Comparison of ENCODE assay signal across 9 cellular contexts in the genomic region with DNA sequence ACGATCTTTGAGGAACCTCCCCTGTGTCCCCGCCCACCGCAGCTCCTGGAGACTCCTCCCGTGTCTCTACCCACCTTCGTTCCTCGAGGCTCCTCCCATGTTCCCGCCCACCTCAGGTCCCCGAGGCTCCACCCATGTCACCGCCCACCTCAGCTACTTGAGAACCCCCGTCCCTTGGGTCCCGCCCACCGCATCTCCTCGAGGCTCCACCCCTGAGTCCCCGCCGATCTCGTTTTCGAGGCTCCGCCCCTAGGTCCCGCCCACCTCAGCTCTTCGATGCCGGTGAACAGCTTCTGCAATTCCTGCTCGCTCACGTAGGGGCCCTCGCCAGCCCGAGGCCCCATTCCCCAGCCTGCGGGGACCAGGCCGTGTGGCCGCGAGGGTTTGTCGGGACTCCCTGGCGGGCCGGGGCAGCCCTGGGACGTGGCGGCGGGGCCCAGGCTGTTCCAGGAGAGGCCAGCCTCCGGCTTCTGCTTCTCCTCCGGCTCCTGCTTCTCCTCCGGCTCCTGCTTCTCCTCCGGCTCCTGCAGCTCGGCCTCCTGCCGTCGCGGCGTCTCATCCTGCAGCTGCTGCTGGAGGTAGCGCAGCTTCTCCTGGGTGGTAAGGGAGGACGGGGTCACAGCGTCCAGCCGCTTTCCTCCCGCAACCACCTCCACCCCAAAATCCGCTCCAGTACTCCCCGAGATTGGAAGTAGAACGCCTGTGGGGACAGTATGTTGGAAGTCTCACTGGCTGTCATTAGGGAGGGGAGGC. TPM values are rescaled to one million over a fixed set of nuclear protein-coding genes. Genes with fewer than 3 reads are reported as not detected.
DNase-seq lines count a peak whose midpoint lies in the region; ATAC-seq, FAIRE-seq and TF ChIP-seq lines count a peak whose summit lies in the region.
"Had no signal": no experiment of that assay in that cellular context is flagged by ENCODE, and none has a peak within 500 bp of the region (broad histone marks: within the 10 kb centered on the region; RNA-seq: fewer than 3 reads in every experiment).

No MANE protein-coding gene starts in this region.

- CTCF ChIA-PET in activated CD4-positive, alpha-beta T cell treated with anti-CD3 and anti-CD28 coated beads for 36 hours (lab: Charles Lee): interaction anchor here (1.2 kb wide), 1 partner anchor 30 kb away, joined by 5 read pairs; no protein-coding TSS in a partner anchor

- H3K27ac ChIP-seq in endodermal cell (ENCODE audit: low read depth, low read length): no peak overlapping the region
- no peak overlapping the region for H3K27ac ChIP-seq in pancreas
- H3K27ac ChIP-seq: thyroid gland had no signal

- FAIRE-seq in pancreas (lab: Jason Lieb, UNC): no peak

- no peak overlapping the region for H3K27ac Mint-ChIP-seq in activated CD4-positive, alpha-beta T cell treated with anti-CD3 and anti-CD28 coated beads for 36 hours
- H3K27ac Mint-ChIP-seq in endodermal cell: no peak overlapping the region

- DNase-seq in HT-29 (ENCODE audit: low spot score) (peak; percentile 29), endodermal cell (peak; percentile 96), pancreas (peak in 4 of 6 donors; percentile 38 to 60 (median 44)), NCI-H1417 treated with DMSO at 0.1 percent for 48 hours (lab: John Stamatoyannopoulos, UW) (no peak)
- peak; percentile 82 for DNase-seq in activated CD4-positive, alpha-beta T cell treated with anti-CD3 and anti-CD28 coated beads for 36 hours

- no peaks in the 10 kb centered on the region for H3K36me3 ChIP-seq in endodermal cell (ENCODE audit: control insufficient read depth, insufficient read depth, low read length)
- no peaks in the 10 kb centered on the region for H3K36me3 ChIP-seq in pancreas
- H3K36me3 ChIP-seq: thyroid gland had no signal

- no peaks in the 10 kb centered on the region for H3K36me3 Mint-ChIP-seq in activated CD4-positive, alpha-beta T cell treated with anti-CD3 and anti-CD28 coated beads for 36 hours (ENCODE audit: low read depth)
- no peaks in the 10 kb centered on the region for H3K36me3 Mint-ChIP-seq in endodermal cell (ENCODE audit: low read depth)

- H3K4me1 ChIP-seq in endodermal cell (ENCODE audit: control insufficient read depth, insufficient read depth, low read length) (no peaks in the 10 kb centered on the region), pancreas (no peaks in the 10 kb centered on the region)

- no peak overlapping the region for H3K4me3 ChIP-seq in endodermal cell (ENCODE audit: low read length)
- H3K4me3 ChIP-seq in pancreas: no peak overlapping the region
- H3K4me3 ChIP-seq: thyroid gland had no signal

- intact Hi-C loops in activated CD4-positive, alpha-beta T cell treated with anti-CD3 and anti-CD28 coated beads for 36 hours (cut with DNase I, micrococcal nuclease): no loop called here
- intact Hi-C loops in pancreas (cut with DNase I): no loop called here

- H3K9ac ChIP-seq in endodermal cell (ENCODE audit: extremely low read depth, low read length, poor library complexity, severe bottlenecking): no peak overlapping the region

- H3K9me3 ChIP-seq in endodermal cell (ENCODE audit: control insufficient read depth, low read length) (no peaks in the 10 kb centered on the region), pancreas (no peaks in the 10 kb centered on the region)
- H3K9me3 ChIP-seq: thyroid gland had no signal

- 84 to 85% methylated on average over 34 to 52 of the region's 52 CpGs for WGBS in endodermal cell (ENCODE audit: insufficient coverage in 1 of 2, insufficient read length in 1 of 2), 2 experiments
- WGBS in pancreas, 2 donors: 48 to 51% methylated on average over 50 to 52 of the region's 52 CpGs

- POLR2A ChIA-PET in activated CD4-positive, alpha-beta T cell treated with anti-CD3 and anti-CD28 coated beads for 36 hours (lab: Charles Lee): no interaction called here

- no peaks in the 10 kb centered on the region for H3K4me1 Mint-ChIP-seq in activated CD4-positive, alpha-beta T cell treated with anti-CD3 and anti-CD28 coated beads for 36 hours
- no peaks in the 10 kb centered on the region for H3K4me1 Mint-ChIP-seq in endodermal cell

- H3K4me3 Mint-ChIP-seq in activated CD4-positive, alpha-beta T cell treated with anti-CD3 and anti-CD28 coated beads for 36 hours: no peak overlapping the region
- H3K4me3 Mint-ChIP-seq in endodermal cell: no peak overlapping the region

- TF ChIP-seq CTCF in endodermal cell (conservative IDR thresholded peaks at IDR 0.05): no peak
- no peak for TF ChIP-seq CTCF in pancreas (IDR thresholded peaks at IDR 0.05)

- peaks cover 2% of the 10 kb centered on the region for H3K27me3 Mint-ChIP-seq in activated CD4-positive, alpha-beta T cell treated with anti-CD3 and anti-CD28 coated beads for 36 hours
- H3K27me3 Mint-ChIP-seq in endodermal cell (ENCODE audit: insufficient read depth): peaks cover 16% of the 10 kb centered on the region

- H3K9me3 Mint-ChIP-seq in activated CD4-positive, alpha-beta T cell treated with anti-CD3 and anti-CD28 coated beads for 36 hours (ENCODE audit: low read depth): no peaks in the 10 kb centered on the region
- H3K9me3 Mint-ChIP-seq in endodermal cell: peaks cover 15% of the 10 kb centered on the region

- H3K27me3 ChIP-seq in endodermal cell (ENCODE audit: control insufficient read depth, insufficient read depth, low read length, poor library complexity, severe bottlenecking) (no peaks in the 10 kb centered on the region), pancreas (no peaks in the 10 kb centered on the region)
- H3K27me3 ChIP-seq: thyroid gland had no signal

- peak; percentile 82 for ATAC-seq in activated CD4-positive, alpha-beta T cell treated with anti-CD3 and anti-CD28 coated beads for 36 hours
- ATAC-seq in pancreas (peak in 2 of 4 donors; percentile 45 to 76), GM21526 (IDR thresholded peaks at IDR 0.05; ENCODE audit: low FRiP score, unreplicated experiment) (no peak), GM19324 (IDR thresholded peaks at IDR 0.05; ENCODE audit: low FRiP score, unreplicated experiment) (no peak), HG02973 (IDR thresholded peaks at IDR 0.05; ENCODE audit: unreplicated experiment) (no peak)

RNA-seq across cellular contexts. Expression of a gene that starts 16.7 kb away (rescaled TPM):
- total RNA-seq in HT-29 (2014; rRNA removed; shearing (Covaris generic)): not detected in 2 replicates
- total RNA-seq in activated CD4-positive, alpha-beta T cell treated with anti-CD3 and anti-CD28 coated beads for 36 hours: 1 to 10 TPM; 1.9 to 2.1 TPM
- total RNA-seq in endodermal cell (under 1 TPM in 1 of 2 donors, not detected in 1; 0.31 TPM), pancreas (under 1 TPM in 3 of 6 donors, not detected in 3; 0.08 to 0.34 (median 0.09) TPM)
- not detected for polyA plus RNA-seq in endodermal cell (2013, experiment 1 of 2)
- not detected for polyA plus RNA-seq in endodermal cell (2013, experiment 2 of 2)
- under 1 TPM; 0.35 to 0.76 TPM for polyA plus RNA-seq in pancreas

RNA-seq across cellular contexts. Expression of a gene that starts 20.4 kb away (rescaled TPM):
- total RNA-seq in HT-29 (2014; rRNA removed; shearing (Covaris generic)): 122 and 131 TPM in 2 replicates
- 100 to 1,000 TPM in 1 of 2 experiments, 10 to 100 TPM in 1; 79.4 to 102 TPM for total RNA-seq in activated CD4-positive, alpha-beta T cell treated with anti-CD3 and anti-CD28 coated beads for 36 hours
- total RNA-seq in endodermal cell: 100 to 1,000 TPM; 100 to 110 TPM
- polyA plus RNA-seq in endodermal cell (2013, experiment 1 of 2): 80.4 TPM
- polyA plus RNA-seq in endodermal cell (2013, experiment 2 of 2): 71.7 TPM
- 10 to 100 TPM; 29.3 to 42.8 (median 34.2) TPM for total RNA-seq in pancreas
- 10 to 100 TPM; 27.1 to 29.0 TPM for polyA plus RNA-seq in pancreas

RNA-seq across cellular contexts. Expression of a gene that starts 55.5 kb away (rescaled TPM):
- total RNA-seq in HT-29 (2014; rRNA removed; shearing (Covaris generic)): 0.47 and 1.4 TPM in 2 replicates
- 1 to 10 TPM; 1.1 to 1.6 TPM for total RNA-seq in activated CD4-positive, alpha-beta T cell treated with anti-CD3 and anti-CD28 coated beads for 36 hours
- total RNA-seq in endodermal cell (10 to 100 TPM; 41.4 to 59.7 TPM), pancreas (1 to 10 TPM in 4 of 6 donors, under 1 TPM in 2; 0.28 to 5.6 (median 2.1) TPM)
- polyA plus RNA-seq in endodermal cell (2013, experiment 1 of 2): 62.0 TPM
- polyA plus RNA-seq in endodermal cell (2013, experiment 2 of 2): 60.2 TPM
- polyA plus RNA-seq in pancreas: 10 to 100 TPM; 10.5 to 12.6 TPM

RNA-seq across cellular contexts. Expression of a gene that starts 57.0 kb away (rescaled TPM):
- 9.2 and 10.0 TPM in 2 replicates for total RNA-seq in HT-29 (2014; rRNA removed; shearing (Covaris generic))
- 1 to 10 TPM; 4.1 to 4.4 TPM for total RNA-seq in activated CD4-positive, alpha-beta T cell treated with anti-CD3 and anti-CD28 coated beads for 36 hours
- total RNA-seq in endodermal cell: 1 to 10 TPM; 4.6 to 7.7 TPM
- 5.1 TPM for polyA plus RNA-seq in endodermal cell (2013, experiment 1 of 2)
- 6.1 TPM for polyA plus RNA-seq in endodermal cell (2013, experiment 2 of 2)
- under 1 TPM; 0.28 to 1.00 (median 0.58) TPM for total RNA-seq in pancreas
- 1 to 10 TPM; 2.4 to 2.5 TPM for polyA plus RNA-seq in pancreas

Comparison
In these comparisons a context has a peak if more than half of its experiments do, and no peak if none do; other contexts are left out.
1. RNA of a gene that starts 55.5 kb away (total RNA-seq): 41.4 to 59.7 TPM in endodermal cell; 0.28 to 5.6 TPM in pancreas, 1.1 to 1.6 TPM in activated CD4-positive, alpha-beta T cell treated with anti-CD3 and anti-CD28 coated beads for 36 hours and 0.47 to 1.4 TPM in HT-29; every median in the first group is over 4 times any median in the second.